In the genomic region with DNA sequence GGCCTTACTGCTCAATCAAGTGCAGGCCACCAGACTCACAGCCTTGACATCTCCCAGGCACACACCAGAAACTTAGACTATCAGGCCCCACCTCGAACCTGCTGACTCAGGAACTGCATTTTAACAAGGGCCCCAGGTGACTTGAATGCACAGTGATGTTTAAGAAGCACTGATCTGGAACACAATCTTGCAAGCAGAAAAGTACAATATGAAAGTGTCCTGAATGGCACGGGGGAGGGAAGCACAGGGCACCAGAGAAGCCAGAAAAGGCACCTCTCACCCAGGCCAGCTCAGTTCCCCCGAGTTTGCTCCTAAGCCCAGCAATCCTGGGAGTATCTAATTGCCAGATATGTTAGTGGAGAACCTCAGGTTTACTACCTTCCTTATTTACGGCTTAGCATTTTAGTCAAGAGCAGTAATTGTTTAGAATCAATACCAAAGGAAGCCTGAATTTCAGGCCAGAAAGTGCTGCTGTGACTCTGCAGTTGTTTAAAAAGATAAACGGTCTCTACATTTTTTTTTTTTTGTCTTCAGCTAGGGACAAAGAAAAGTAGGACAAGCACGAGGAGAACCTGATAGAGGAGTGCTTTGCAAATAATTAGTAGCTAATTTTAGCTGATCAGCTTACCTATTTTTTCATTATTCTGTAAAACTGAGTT, we compare ENCODE assay signal across 1 cellular context.
TF ChIP-seq lines count a peak whose summit lies in the region.

No MANE protein-coding gene starts in this region.

TF ChIP-seq in GM23338, 12 proteins besides CTCF, POLR2A, EP300 and RAD21 (continued from another document):
- no peak for TF ChIP-seq POLR2AphosphoS5 (IDR thresholded peaks at IDR 0.05; ENCODE audit: low read depth)
- TF ChIP-seq CREB1 (CRISPR knock-in tag; IDR thresholded peaks at IDR 0.05; ENCODE audit: low read depth), result no peak
- TF ChIP-seq, protein P1, sequence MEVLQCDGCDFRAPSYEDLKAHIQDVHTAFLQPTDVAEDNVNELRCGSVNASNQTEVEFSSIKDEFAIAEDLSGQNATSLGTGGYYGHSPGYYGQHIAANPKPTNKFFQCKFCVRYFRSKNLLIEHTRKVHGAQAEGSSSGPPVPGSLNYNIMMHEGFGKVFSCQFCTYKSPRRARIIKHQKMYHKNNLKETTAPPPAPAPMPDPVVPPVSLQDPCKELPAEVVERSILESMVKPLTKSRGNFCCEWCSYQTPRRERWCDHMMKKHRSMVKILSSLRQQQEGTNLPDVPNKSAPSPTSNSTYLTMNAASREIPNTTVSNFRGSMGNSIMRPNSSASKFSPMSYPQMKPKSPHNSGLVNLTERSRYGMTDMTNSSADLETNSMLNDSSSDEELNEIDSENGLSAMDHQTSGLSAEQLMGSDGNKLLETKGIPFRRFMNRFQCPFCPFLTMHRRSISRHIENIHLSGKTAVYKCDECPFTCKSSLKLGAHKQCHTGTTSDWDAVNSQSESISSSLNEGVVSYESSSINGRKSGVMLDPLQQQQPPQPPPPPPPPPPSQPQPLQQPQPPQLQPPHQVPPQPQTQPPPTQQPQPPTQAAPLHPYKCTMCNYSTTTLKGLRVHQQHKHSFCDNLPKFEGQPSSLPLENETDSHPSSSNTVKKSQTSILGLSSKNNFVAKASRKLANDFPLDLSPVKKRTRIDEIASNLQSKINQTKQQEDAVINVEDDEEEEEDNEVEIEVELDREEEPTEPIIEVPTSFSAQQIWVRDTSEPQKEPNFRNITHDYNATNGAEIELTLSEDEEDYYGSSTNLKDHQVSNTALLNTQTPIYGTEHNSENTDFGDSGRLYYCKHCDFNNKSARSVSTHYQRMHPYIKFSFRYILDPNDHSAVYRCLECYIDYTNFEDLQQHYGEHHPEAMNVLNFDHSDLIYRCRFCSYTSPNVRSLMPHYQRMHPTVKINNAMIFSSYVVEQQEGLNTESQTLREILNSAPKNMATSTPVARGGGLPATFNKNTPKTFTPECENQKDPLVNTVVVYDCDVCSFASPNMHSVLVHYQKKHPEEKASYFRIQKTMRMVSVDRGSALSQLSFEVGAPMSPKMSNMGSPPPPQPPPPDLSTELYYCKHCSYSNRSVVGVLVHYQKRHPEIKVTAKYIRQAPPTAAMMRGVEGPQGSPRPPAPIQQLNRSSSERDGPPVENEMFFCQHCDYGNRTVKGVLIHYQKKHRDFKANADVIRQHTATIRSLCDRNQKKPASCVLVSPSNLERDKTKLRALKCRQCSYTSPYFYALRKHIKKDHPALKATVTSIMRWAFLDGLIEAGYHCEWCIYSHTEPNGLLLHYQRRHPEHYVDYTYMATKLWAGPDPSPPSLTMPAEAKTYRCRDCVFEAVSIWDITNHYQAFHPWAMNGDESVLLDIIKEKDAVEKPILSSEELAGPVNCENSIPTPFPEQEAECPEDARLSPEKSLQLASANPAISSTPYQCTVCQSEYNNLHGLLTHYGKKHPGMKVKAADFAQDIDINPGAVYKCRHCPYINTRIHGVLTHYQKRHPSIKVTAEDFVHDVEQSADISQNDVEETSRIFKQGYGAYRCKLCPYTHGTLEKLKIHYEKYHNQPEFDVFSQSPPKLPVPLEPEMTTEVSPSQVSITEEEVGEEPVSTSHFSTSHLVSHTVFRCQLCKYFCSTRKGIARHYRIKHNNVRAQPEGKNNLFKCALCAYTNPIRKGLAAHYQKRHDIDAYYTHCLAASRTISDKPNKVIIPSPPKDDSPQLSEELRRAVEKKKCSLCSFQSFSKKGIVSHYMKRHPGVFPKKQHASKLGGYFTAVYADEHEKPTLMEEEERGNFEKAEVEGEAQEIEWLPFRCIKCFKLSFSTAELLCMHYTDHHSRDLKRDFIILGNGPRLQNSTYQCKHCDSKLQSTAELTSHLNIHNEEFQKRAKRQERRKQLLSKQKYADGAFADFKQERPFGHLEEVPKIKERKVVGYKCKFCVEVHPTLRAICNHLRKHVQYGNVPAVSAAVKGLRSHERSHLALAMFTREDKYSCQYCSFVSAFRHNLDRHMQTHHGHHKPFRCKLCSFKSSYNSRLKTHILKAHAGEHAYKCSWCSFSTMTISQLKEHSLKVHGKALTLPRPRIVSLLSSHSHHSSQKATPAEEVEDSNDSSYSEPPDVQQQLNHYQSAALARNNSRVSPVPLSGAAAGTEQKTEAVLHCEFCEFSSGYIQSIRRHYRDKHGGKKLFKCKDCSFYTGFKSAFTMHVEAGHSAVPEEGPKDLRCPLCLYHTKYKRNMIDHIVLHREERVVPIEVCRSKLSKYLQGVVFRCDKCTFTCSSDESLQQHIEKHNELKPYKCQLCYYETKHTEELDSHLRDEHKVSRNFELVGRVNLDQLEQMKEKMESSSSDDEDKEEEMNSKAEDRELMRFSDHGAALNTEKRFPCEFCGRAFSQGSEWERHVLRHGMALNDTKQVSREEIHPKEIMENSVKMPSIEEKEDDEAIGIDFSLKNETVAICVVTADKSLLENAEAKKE (CRISPR knock-in tag; IDR thresholded peaks at IDR 0.05), result no peak
- TF ChIP-seq ZNF114 (CRISPR knock-in tag; IDR thresholded peaks at IDR 0.05), result no peak
- TF ChIP-seq EZH2 (IDR thresholded peaks at IDR 0.05; ENCODE audit: low read depth, unreplicated experiment), result no peak
- no peak for TF ChIP-seq JUNB (IDR thresholded peaks at IDR 0.05; ENCODE audit: unreplicated experiment)
- no peak for TF ChIP-seq ZNF331 (CRISPR knock-in tag; IDR thresholded peaks at IDR 0.05; ENCODE audit: low read depth)
- TF ChIP-seq STAT1 (IDR thresholded peaks at IDR 0.05; ENCODE audit: unreplicated experiment), result no peak
TF ChIP-seq in GM23338: peak in this region for 0.
